25 cellular contexts compared by ENCODE assay signal in genomic region chr3:150745832-150746231, GRCh38. TPM values are rescaled to one million over a fixed set of nuclear protein-coding genes. Genes with fewer than 3 reads are reported as not detected.
DNase-seq lines count a peak whose midpoint lies in the region; ATAC-seq and TF ChIP-seq lines count a peak whose summit lies in the region.
"Had no signal": no experiment of that assay in that cellular context is flagged by ENCODE, and none has a peak within 500 bp of the region (broad histone marks: within the 10 kb centered on the region; RNA-seq: fewer than 3 reads in every experiment).

No MANE protein-coding gene starts in this region.

- H3K27me3 Mint-ChIP-seq in activated T-cell treated with anti-CD3 and anti-CD28 coated beads, Interleukin-2, amount 50 U/mL, for 24 hours = no peaks in the 10 kb centered on the region
- H3K27me3 Mint-ChIP-seq in activated naive CD8-positive, alpha-beta T cell treated with anti-CD3 and anti-CD28 coated beads, Interleukin-2, amount 50 U/mL, for 24 hours = no peaks in the 10 kb centered on the region
- no peaks in the 10 kb centered on the region for H3K27me3 Mint-ChIP-seq in stimulated activated memory B cell treated with anti-CD40 and anti-IgM and Interleukin-4, amounts not matched to agents 10 μg/mL and 1 μg/mL and 100 μg/mL, for 72 hours
- H3K27me3 Mint-ChIP-seq in CD14-positive monocyte (ENCODE audit: low read depth in 3 of 3) = peaks cover 0 to 2% (median 0%) of the 10 kb centered on the region in 3 donors
- H3K27me3 Mint-ChIP-seq: progenitor cell of endocrine pancreas had no signal

- H3K4me2 ChIP-seq in Karpas-422 (ENCODE audit: low read depth, low read length, poor library complexity, severe bottlenecking) = peak overlapping the region; percentile 18

- H3K4me3 Mint-ChIP-seq in activated T-cell treated with anti-CD3 and anti-CD28 coated beads, Interleukin-2, amount 50 U/mL, for 24 hours = no peak overlapping the region
- H3K4me3 Mint-ChIP-seq in activated naive CD8-positive, alpha-beta T cell treated with anti-CD3 and anti-CD28 coated beads, Interleukin-2, amount 50 U/mL, for 24 hours = peak overlapping the region; percentile 6
- H3K4me3 Mint-ChIP-seq in stimulated activated memory B cell treated with anti-CD40 and anti-IgM and Interleukin-4, amounts not matched to agents 10 μg/mL and 1 μg/mL and 100 μg/mL, for 72 hours = no peak overlapping the region
- no peak overlapping the region for H3K4me3 Mint-ChIP-seq in CD14-positive monocyte

- peaks cover 99% of the 10 kb centered on the region for H3K79me2 ChIP-seq in Karpas-422 (ENCODE audit: low read length)

- TF ChIP-seq CTCF in CD14-positive monocyte (IDR thresholded peaks at IDR 0.05) = no peak

- no peak for DNase-seq in activated T-cell treated with anti-CD3 and anti-CD28 coated beads, Interleukin-2, amount 50 U/mL, for 24 hours
- DNase-seq in activated T-cell treated with anti-CD3 and anti-CD28 coated beads for 4 hours = no peak
- DNase-seq in Karpas-422 = no peak
- no peak for DNase-seq in activated naive CD8-positive, alpha-beta T cell treated with anti-CD3 and anti-CD28 coated beads, Interleukin-2, amount 50 U/mL, for 24 hours
- no peak for DNase-seq in effector memory CD4-positive, alpha-beta T cell
- DNase-seq in DMS153 (lab: John Stamatoyannopoulos, UW) = no peak
- DNase-seq in CD14-positive monocyte (ENCODE audit: low spot score) = no peak
- DNase-seq: activated gamma-delta T cell treated with Interleukin-2 at 50 U/mL for 16 hours; cerebellar nuclear complex; NCI-H1048; NCI-H1930; NCI-H2227 treated with DMSO at 0.1 percent for 48 hours; NCI-H748 treated with DMSO at 0.1 percent for 48 hours; stimulated activated CD4-positive, alpha-beta T cell treated with anti-CD3 and anti-CD28 coated beads, Interleukin-2, amount 100 ng/mL, for 24 hours; stimulated activated naive CD4-positive, alpha-beta T cell treated with Interleukin-2 at 50 U/mL for 16 hours; upper lobe of left lung had no signal

- H3K27ac ChIP-seq in Karpas-422 (ENCODE audit: low read length) = no peak overlapping the region
- no peak overlapping the region for H3K27ac ChIP-seq in effector memory CD4-positive, alpha-beta T cell (ENCODE audit: insufficient read depth, low read length, poor library complexity, severe bottlenecking)
- H3K27ac ChIP-seq: A549, esophagus muscularis mucosa had no signal

- no peak overlapping the region for H2AFZ ChIP-seq in Karpas-422 (ENCODE audit: low read length)

- no peak overlapping the region for H3K4me3 ChIP-seq in Karpas-422 (ENCODE audit: low read length)
- H3K4me3 ChIP-seq in effector memory CD4-positive, alpha-beta T cell (ENCODE audit: insufficient read depth, low read depth, low read length, poor library complexity, severe bottlenecking) = no peak overlapping the region
- H3K4me3 ChIP-seq: A549, esophagus muscularis mucosa, upper lobe of left lung had no signal

- intact Hi-C loops in CD14-positive monocyte (cut with micrococcal nuclease) = no loop called here

- H3K9ac ChIP-seq in Karpas-422 (ENCODE audit: low read length) = no peak overlapping the region

- peak overlapping the region; percentile 83 for H3K27ac Mint-ChIP-seq in activated T-cell treated with anti-CD3 and anti-CD28 coated beads, Interleukin-2, amount 50 U/mL, for 24 hours
- peak overlapping the region; percentile 76 for H3K27ac Mint-ChIP-seq in activated naive CD8-positive, alpha-beta T cell treated with anti-CD3 and anti-CD28 coated beads, Interleukin-2, amount 50 U/mL, for 24 hours
- peak overlapping the region; percentile 82 for H3K27ac Mint-ChIP-seq in stimulated activated memory B cell treated with anti-CD40 and anti-IgM and Interleukin-4, amounts not matched to agents 10 μg/mL and 1 μg/mL and 100 μg/mL, for 72 hours
- peak overlapping the region in 2 of 7 donors; percentile 7 to 68 for H3K27ac Mint-ChIP-seq in CD14-positive monocyte

- H3K9me3 ChIP-seq in Karpas-422 (ENCODE audit: low read length) = no peaks in the 10 kb centered on the region
- no peaks in the 10 kb centered on the region for H3K9me3 ChIP-seq in effector memory CD4-positive, alpha-beta T cell (ENCODE audit: control insufficient read depth, low read length)
- H3K9me3 ChIP-seq: A549, esophagus muscularis mucosa, upper lobe of left lung had no signal

- H3K36me3 Mint-ChIP-seq in activated T-cell treated with anti-CD3 and anti-CD28 coated beads, Interleukin-2, amount 50 U/mL, for 24 hours (ENCODE audit: low read depth) = peaks cover 100% of the 10 kb centered on the region
- peaks cover 83% of the 10 kb centered on the region for H3K36me3 Mint-ChIP-seq in activated naive CD8-positive, alpha-beta T cell treated with anti-CD3 and anti-CD28 coated beads, Interleukin-2, amount 50 U/mL, for 24 hours (ENCODE audit: low read depth)
- peaks cover 55% of the 10 kb centered on the region for H3K36me3 Mint-ChIP-seq in stimulated activated memory B cell treated with anti-CD40 and anti-IgM and Interleukin-4, amounts not matched to agents 10 μg/mL and 1 μg/mL and 100 μg/mL, for 72 hours
- peaks cover 25 to 32% of the 10 kb centered on the region in 2 donors for H3K36me3 Mint-ChIP-seq in CD14-positive monocyte

- H3K9me2 ChIP-seq in Karpas-422 (replicated peaks; ENCODE audit: insufficient read depth, low read length) = no peaks in the 10 kb centered on the region

- H4K20me1 ChIP-seq in Karpas-422 (ENCODE audit: insufficient read depth, low read depth, low read length) = peaks cover 96% of the 10 kb centered on the region

- peaks cover 33% of the 10 kb centered on the region; the same call in 1 of the 2 replicates for H3K36me3 ChIP-seq in Karpas-422 (ENCODE audit: insufficient read depth, low read length)
- H3K36me3 ChIP-seq in effector memory CD4-positive, alpha-beta T cell (ENCODE audit: control insufficient read depth, insufficient read depth, low read length) = peaks cover 16% of the 10 kb centered on the region

- no peak for ATAC-seq in activated naive CD8-positive, alpha-beta T cell treated with anti-CD3 and anti-CD28 coated beads, Interleukin-2, amount 50 U/mL, for 24 hours
- ATAC-seq in stimulated activated memory B cell treated with anti-CD40 and anti-IgM and Interleukin-4, amounts not matched to agents 10 μg/mL and 1 μg/mL and 100 μg/mL, for 72 hours = no peak
- ATAC-seq: A549, Right ventricle myocardium inferior had no signal

- peaks cover 99% of the 10 kb centered on the region for H3K4me1 Mint-ChIP-seq in activated T-cell treated with anti-CD3 and anti-CD28 coated beads, Interleukin-2, amount 50 U/mL, for 24 hours (ENCODE audit: low read depth)
- peaks cover 95% of the 10 kb centered on the region for H3K4me1 Mint-ChIP-seq in activated naive CD8-positive, alpha-beta T cell treated with anti-CD3 and anti-CD28 coated beads, Interleukin-2, amount 50 U/mL, for 24 hours
- peaks cover 94% of the 10 kb centered on the region for H3K4me1 Mint-ChIP-seq in stimulated activated memory B cell treated with anti-CD40 and anti-IgM and Interleukin-4, amounts not matched to agents 10 μg/mL and 1 μg/mL and 100 μg/mL, for 72 hours
- H3K4me1 Mint-ChIP-seq in CD14-positive monocyte = peaks cover 41% of the 10 kb centered on the region

- H3K4me1 ChIP-seq in Karpas-422 (ENCODE audit: low read length) = peaks cover 100% of the 10 kb centered on the region
- H3K4me1 ChIP-seq in effector memory CD4-positive, alpha-beta T cell (ENCODE audit: control insufficient read depth, insufficient read depth, low read length, poor library complexity, severe bottlenecking) = no peaks in the 10 kb centered on the region

- H3K9me3 Mint-ChIP-seq in activated T-cell treated with anti-CD3 and anti-CD28 coated beads, Interleukin-2, amount 50 U/mL, for 24 hours = no peaks in the 10 kb centered on the region
- H3K9me3 Mint-ChIP-seq in activated naive CD8-positive, alpha-beta T cell treated with anti-CD3 and anti-CD28 coated beads, Interleukin-2, amount 50 U/mL, for 24 hours = no peaks in the 10 kb centered on the region
- no peaks in the 10 kb centered on the region for H3K9me3 Mint-ChIP-seq in stimulated activated memory B cell treated with anti-CD40 and anti-IgM and Interleukin-4, amounts not matched to agents 10 μg/mL and 1 μg/mL and 100 μg/mL, for 72 hours
- H3K9me3 Mint-ChIP-seq in CD14-positive monocyte = no peaks in the 10 kb centered on the region

- H3K27me3 ChIP-seq in Karpas-422 (ENCODE audit: low read length) = no peaks in the 10 kb centered on the region
- H3K27me3 ChIP-seq in effector memory CD4-positive, alpha-beta T cell (replicated peaks; ENCODE audit: control insufficient read depth, insufficient read depth, low read length, poor library complexity, severe bottlenecking) = no peaks in the 10 kb centered on the region
- H3K27me3 ChIP-seq: esophagus muscularis mucosa, upper lobe of left lung had no signal

RNA-seq across cellular contexts. Expression of gene SIAH2, which starts 17.1 kb away (rescaled TPM):
- 160 and 323 TPM in 2 replicates for total RNA-seq in Karpas-422 (2014; rRNA removed; shearing (Covaris generic); ENCODE audit: low replicate concordance)
- 10 to 100 TPM; 24.6 to 43.5 TPM for polyA plus RNA-seq in CD14-positive monocyte

RNA-seq across cellular contexts. Expression of gene ERICH6, which starts 42.1 kb away (rescaled TPM):
- 0.22 TPM in 1 of 2 replicates, not detected in the other for total RNA-seq in Karpas-422 (2014; rRNA removed; shearing (Covaris generic); ENCODE audit: low replicate concordance)
- polyA plus RNA-seq in CD14-positive monocyte = not detected
- total RNA-seq: esophagus muscularis mucosa, progenitor cell of endocrine pancreas, Right ventricle myocardium inferior, skeletal muscle tissue had no signal
- polyA plus RNA-seq: BJ, liver, neural cell had no signal
